Comparison of ENCODE assay signal across 17 cellular contexts in the genomic region with DNA sequence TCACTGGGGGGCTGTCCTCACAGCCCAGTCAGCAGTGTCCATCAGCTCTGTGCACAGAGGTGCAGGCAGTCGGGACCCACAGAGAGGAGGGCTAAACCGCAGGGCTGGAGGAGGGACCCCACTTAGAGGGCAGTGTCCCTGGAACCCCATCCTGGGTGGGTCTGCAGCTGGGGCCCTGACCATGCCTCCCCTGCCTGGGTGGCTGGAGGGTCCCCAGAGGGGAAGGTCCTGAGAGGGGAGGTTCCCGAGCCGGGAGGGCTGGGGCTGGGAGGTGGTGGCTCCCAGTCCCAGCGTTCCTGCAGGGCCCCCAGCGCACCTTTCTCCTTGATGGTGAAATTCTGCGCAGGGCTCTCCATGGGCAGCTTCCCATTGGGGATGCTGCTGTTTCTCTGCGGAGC. TPM values are rescaled to one million over a fixed set of nuclear protein-coding genes. Genes with fewer than 3 reads are reported as not detected.
DNase-seq lines count a peak whose midpoint lies in the region; ATAC-seq, FAIRE-seq and TF ChIP-seq lines count a peak whose summit lies in the region.
"Had no signal": no experiment of that assay in that cellular context is flagged by ENCODE, and none has a peak within 500 bp of the region (broad histone marks: within the 10 kb centered on the region; RNA-seq: fewer than 3 reads in every experiment).

No MANE protein-coding gene starts in this region.

- peaks cover 18% of the 10 kb centered on the region for H3K4me1 Mint-ChIP-seq in CD4-positive, alpha-beta T cell (ENCODE audit: low read depth)
- peaks cover 14% of the 10 kb centered on the region for H3K4me1 Mint-ChIP-seq in chondrocyte (ENCODE audit: low read depth)
- peaks cover 13% of the 10 kb centered on the region for H3K4me1 Mint-ChIP-seq in neural progenitor cell

- TF ChIP-seq CTCF in CD4-positive, alpha-beta T cell (IDR thresholded peaks at IDR 0.05), result no peak
- TF ChIP-seq CTCF in chondrocyte (IDR thresholded peaks at IDR 0.05) (no peak), neural progenitor cell (IDR thresholded peaks at IDR 0.05) (no peak)

- peak; percentile 28 for FAIRE-seq in HTR-8/SVneo (lab: Jason Lieb, UNC)

- no peaks in the 10 kb centered on the region for H3K9me3 ChIP-seq in CD4-positive, alpha-beta T cell (ENCODE audit: control insufficient read depth, low read length)
- H3K9me3 ChIP-seq in neural progenitor cell (ENCODE audit: low read depth), result no peaks in the 10 kb centered on the region
- H3K9me3 ChIP-seq: ovary had no signal

- H3K9me3 Mint-ChIP-seq in CD4-positive, alpha-beta T cell, result no peaks in the 10 kb centered on the region
- H3K9me3 Mint-ChIP-seq in chondrocyte (ENCODE audit: low read depth) (no peaks in the 10 kb centered on the region), neural progenitor cell (no peaks in the 10 kb centered on the region)

- H3F3A ChIP-seq in neural progenitor cell (ENCODE audit: low read depth), result peaks cover 8% of the 10 kb centered on the region

- no peak overlapping the region for H3K4me3 ChIP-seq in neural progenitor cell
- H3K4me3 ChIP-seq: lung had no signal

- peaks cover 5% of the 10 kb centered on the region for H3K79me2 ChIP-seq in neural progenitor cell (ENCODE audit: low read depth)

- H3K27ac ChIP-seq in CD4-positive, alpha-beta T cell (ENCODE audit: low read depth, low read length), result no peak overlapping the region
- no peak overlapping the region for H3K27ac ChIP-seq in neural progenitor cell
- H3K27ac ChIP-seq: C4-2B had no signal

- no peak overlapping the region for H3K4me2 ChIP-seq in neural progenitor cell

- DNase-seq in CD4-positive, alpha-beta T cell, result no peak
- no peak for DNase-seq in HTR-8/SVneo (ENCODE audit: insufficient read length, low spot score)
- DNase-seq in chondrocyte (ENCODE audit: low spot score), result peak; percentile 86
- no peak for DNase-seq in neural progenitor cell (ENCODE audit: low spot score)
- no peak for DNase-seq in HuH-7.5 (ENCODE audit: low spot score)
- DNase-seq in kidney tubule cell (ENCODE audit: low spot score), result no peak
- no peak for DNase-seq in D341Med (ENCODE audit: low spot score)
- DNase-seq: activated CD4-positive, alpha-beta T cell treated with anti-CD3 and anti-CD28 coated beads for 48 hours; erythroblast; GDM1; HCEC 1CT; NCI-H226; OCI-M1 had no signal

- H3K9ac ChIP-seq in neural progenitor cell, result no peak overlapping the region

- peaks cover 40% of the 10 kb centered on the region for H4K20me1 ChIP-seq in neural progenitor cell (ENCODE audit: low read depth)

- CTCF ChIA-PET in CD4-positive, alpha-beta T cell (lab: Charles Lee), result no interaction called here

- no peak overlapping the region for H2AFZ ChIP-seq in neural progenitor cell (replicated peaks)

- H3K4me1 ChIP-seq in neural progenitor cell, result peaks cover 15% of the 10 kb centered on the region

- H3K36me3 ChIP-seq in neural progenitor cell, result no peaks in the 10 kb centered on the region
- H3K36me3 ChIP-seq: ovary had no signal

- H3K27ac Mint-ChIP-seq in CD4-positive, alpha-beta T cell, result no peak overlapping the region
- H3K27ac Mint-ChIP-seq in chondrocyte (ENCODE audit: unreplicated experiment) (no peak overlapping the region), neural progenitor cell (no peak overlapping the region)

- intact Hi-C loops in CD4-positive, alpha-beta T cell (cut with DNase I, micrococcal nuclease), result no loop called here

- peaks cover 6% of the 10 kb centered on the region for H3K36me3 Mint-ChIP-seq in CD4-positive, alpha-beta T cell (ENCODE audit: low read depth)
- H3K36me3 Mint-ChIP-seq in chondrocyte (ENCODE audit: low read depth), result no peaks in the 10 kb centered on the region
- H3K36me3 Mint-ChIP-seq in neural progenitor cell, result no peaks in the 10 kb centered on the region

- POLR2A ChIA-PET in CD4-positive, alpha-beta T cell (lab: Charles Lee), result interaction anchor here (1.2 kb wide), 1 partner anchor 12 kb away, joined by 3 read pairs; no protein-coding TSS in a partner anchor

- peaks cover 30% of the 10 kb centered on the region for H3K27me3 Mint-ChIP-seq in CD4-positive, alpha-beta T cell
- H3K27me3 Mint-ChIP-seq in chondrocyte (ENCODE audit: low read depth) (no peaks in the 10 kb centered on the region), neural progenitor cell (ENCODE audit: insufficient read depth, low read depth) (peaks cover 16% of the 10 kb centered on the region)

- peaks cover 23% of the 10 kb centered on the region for H3K27me3 ChIP-seq in CD4-positive, alpha-beta T cell (ENCODE audit: control insufficient read depth, insufficient read depth, low read length)
- H3K27me3 ChIP-seq in neural progenitor cell, result peaks cover 58% of the 10 kb centered on the region
- H3K27me3 ChIP-seq: ovary had no signal

- ATAC-seq in CD4-positive, alpha-beta T cell (ENCODE audit: poor library complexity), result no peak
- no peak for ATAC-seq in HG03159 (IDR thresholded peaks at IDR 0.05; ENCODE audit: unreplicated experiment)

- peak overlapping the region; percentile 45 for H3K4me3 Mint-ChIP-seq in CD4-positive, alpha-beta T cell
- H3K4me3 Mint-ChIP-seq in chondrocyte (ENCODE audit: unreplicated experiment) (no peak overlapping the region), neural progenitor cell (peak overlapping the region; percentile 43)

RNA-seq across cellular contexts. Expression of a gene that starts 32.7 kb away (rescaled TPM):
- 10 to 100 TPM; 82.4 to 84.1 TPM for total RNA-seq in CD4-positive, alpha-beta T cell
- 39.4 to 58.1 TPM (median 43.3 TPM) in 3 replicates for total RNA-seq in chondrocyte
- total RNA-seq in neural progenitor cell (ENCODE audit: low replicate concordance), result 19.2 and 37.6 TPM in 2 replicates

RNA-seq across cellular contexts. Expression of a gene that starts 48.5 kb away (rescaled TPM):
- 1 to 10 TPM; 2.3 to 2.5 TPM for total RNA-seq in CD4-positive, alpha-beta T cell
- total RNA-seq in chondrocyte, result 0.95 to 1.4 TPM (median 1.1 TPM) in 3 replicates
- 1.4 and 3.6 TPM in 2 replicates for total RNA-seq in neural progenitor cell (ENCODE audit: low replicate concordance)
